Comparison of ENCODE assay signal across 8 cellular contexts in the genomic region with DNA sequence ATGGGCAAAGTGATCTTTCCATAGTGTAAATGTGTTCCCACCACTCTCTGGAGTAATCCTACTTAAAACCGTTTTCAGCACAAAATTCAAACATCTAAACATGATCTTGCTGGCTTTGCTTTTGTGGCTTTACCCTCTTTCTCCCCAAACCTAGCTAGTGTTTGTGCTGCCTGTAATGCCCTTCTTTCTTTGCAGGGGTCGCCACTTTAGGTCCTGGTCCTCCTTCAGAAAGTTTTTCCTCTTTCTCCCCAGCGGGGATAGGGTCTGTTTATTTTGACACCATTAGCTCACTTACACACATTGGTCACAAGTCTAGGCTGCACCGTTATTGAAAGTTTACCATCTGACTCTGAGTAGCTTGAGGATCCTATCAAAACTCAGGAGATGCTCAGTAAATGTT. TPM values are rescaled to one million over a fixed set of nuclear protein-coding genes. Genes with fewer than 3 reads are reported as not detected.
DNase-seq lines count a peak whose midpoint lies in the region; ATAC-seq and TF ChIP-seq lines count a peak whose summit lies in the region.

No MANE protein-coding gene starts in this region.

- ATAC-seq in stimulated activated naive CD8-positive, alpha-beta T cell treated with anti-CD3 and anti-CD28 coated beads, Interleukin-15, Interleukin-2, amounts not matched to agents 100 U/mL and 50 U/mL, for 24 hours: no peak
- no peak for ATAC-seq in activated B cell treated with CpG ODN at 0.5 μM for 24 hours (ENCODE audit: low read depth)
- no peak for ATAC-seq in HG03469 (IDR thresholded peaks at IDR 0.05; ENCODE audit: unreplicated experiment)
- ATAC-seq in GM18873 (IDR thresholded peaks at IDR 0.05; ENCODE audit: low FRiP score, unreplicated experiment): no peak

- POLR2A ChIA-PET in activated B cell treated with CpG ODN at 0.5 μM for 24 hours (lab: Charles Lee): interaction anchor here (0.6 to 1.3 kb wide), 2 partner anchors 10 to 19 kb away, joined by 5 to 9 read pairs; no protein-coding TSS in a partner anchor

- TF ChIP-seq CTCF in activated B cell treated with CpG ODN at 0.5 μM for 24 hours (IDR thresholded peaks at IDR 0.05): no peak

- DNase-seq in stimulated activated naive CD8-positive, alpha-beta T cell treated with anti-CD3 and anti-CD28 coated beads, Interleukin-15, Interleukin-2, amounts not matched to agents 100 U/mL and 50 U/mL, for 24 hours: no peak
- DNase-seq in activated B cell treated with CpG ODN at 0.5 μM for 24 hours (no peak), iPS-NIHi7 (ENCODE audit: extremely low spot score) (peak; percentile 20), cerebellar nuclear complex (lab: John Stamatoyannopoulos, UW) (no peak)
- no peak for DNase-seq in activated CD4-positive, alpha-beta T cell treated with anti-CD3 and anti-CD28 coated beads, Interleukin-2, amount 50 U/mL, for 48 hours

- intact Hi-C loops in activated B cell treated with CpG ODN at 0.5 μM for 24 hours (cut with micrococcal nuclease): no loop called here

- peaks cover 22% of the 10 kb centered on the region for H3K4me1 Mint-ChIP-seq in stimulated activated naive CD8-positive, alpha-beta T cell treated with anti-CD3 and anti-CD28 coated beads, Interleukin-15, Interleukin-2, amounts not matched to agents 100 ng/mL and 50 ng/mL, for 24 hours (ENCODE audit: low read depth)
- peaks cover 53% of the 10 kb centered on the region for H3K4me1 Mint-ChIP-seq in activated B cell treated with CpG ODN at 0.5 μM for 24 hours

- H3K4me3 Mint-ChIP-seq in stimulated activated naive CD8-positive, alpha-beta T cell treated with anti-CD3 and anti-CD28 coated beads, Interleukin-15, Interleukin-2, amounts not matched to agents 100 ng/mL and 50 ng/mL, for 24 hours: peak overlapping the region; percentile 91
- H3K4me3 Mint-ChIP-seq in activated B cell treated with CpG ODN at 0.5 μM for 24 hours: peak overlapping the region; percentile 95

- peaks cover 4% of the 10 kb centered on the region for H3K9me3 Mint-ChIP-seq in stimulated activated naive CD8-positive, alpha-beta T cell treated with anti-CD3 and anti-CD28 coated beads, Interleukin-15, Interleukin-2, amounts not matched to agents 100 ng/mL and 50 ng/mL, for 24 hours
- peaks cover 6% of the 10 kb centered on the region for H3K9me3 Mint-ChIP-seq in activated B cell treated with CpG ODN at 0.5 μM for 24 hours

- CTCF ChIA-PET in activated B cell treated with CpG ODN at 0.5 μM for 24 hours (lab: Charles Lee): interaction anchor here (1.4 kb wide), 1 partner anchor 16 kb away, joined by 3 read pairs; no protein-coding TSS in a partner anchor

- no peak overlapping the region for H3K27ac Mint-ChIP-seq in stimulated activated naive CD8-positive, alpha-beta T cell treated with anti-CD3 and anti-CD28 coated beads, Interleukin-15, Interleukin-2, amounts not matched to agents 100 ng/mL and 50 ng/mL, for 24 hours
- H3K27ac Mint-ChIP-seq in activated B cell treated with CpG ODN at 0.5 μM for 24 hours: peak overlapping the region; percentile 95

- no peaks in the 10 kb centered on the region for H3K27me3 Mint-ChIP-seq in stimulated activated naive CD8-positive, alpha-beta T cell treated with anti-CD3 and anti-CD28 coated beads, Interleukin-15, Interleukin-2, amounts not matched to agents 100 ng/mL and 50 ng/mL, for 24 hours
- H3K27me3 Mint-ChIP-seq in activated B cell treated with CpG ODN at 0.5 μM for 24 hours: no peaks in the 10 kb centered on the region

- no peaks in the 10 kb centered on the region for H3K36me3 Mint-ChIP-seq in stimulated activated naive CD8-positive, alpha-beta T cell treated with anti-CD3 and anti-CD28 coated beads, Interleukin-15, Interleukin-2, amounts not matched to agents 100 ng/mL and 50 ng/mL, for 24 hours (ENCODE audit: low read depth)
- H3K36me3 Mint-ChIP-seq in activated B cell treated with CpG ODN at 0.5 μM for 24 hours (ENCODE audit: low read depth): peaks cover 10% of the 10 kb centered on the region

RNA-seq across cellular contexts. Expression of gene HSD17B4, which starts 0.7 kb away (rescaled TPM):
- 106 and 130 TPM in 2 replicates for total RNA-seq in activated B cell treated with CpG ODN at 0.5 μM for 24 hours
